In genomic region chr3:148723591-148723990, GRCh38 we compare ENCODE assay signal across 15 cellular contexts. TPM values are rescaled to one million over a fixed set of nuclear protein-coding genes. Genes with fewer than 3 reads are reported as not detected.
DNase-seq lines count a peak whose midpoint lies in the region; ATAC-seq and TF ChIP-seq lines count a peak whose summit lies in the region.
"Had no signal": no experiment of that assay in that cellular context is flagged by ENCODE, and none has a peak within 500 bp of the region (broad histone marks: within the 10 kb centered on the region; RNA-seq: fewer than 3 reads in every experiment).

No MANE protein-coding gene starts in this region.

- TF ChIP-seq CTCF in prostate gland (IDR thresholded peaks at IDR 0.05), result no peak
- no peak for TF ChIP-seq CTCF in progenitor cell of endocrine pancreas (IDR thresholded peaks at IDR 0.05; ENCODE audit: unreplicated experiment)

- H3K79me2 ChIP-seq in trophoblast cell (ENCODE audit: control insufficient read depth, insufficient read depth, low read length, poor library complexity), result no peaks in the 10 kb centered on the region

- H3K27me3 ChIP-seq in trophoblast cell (ENCODE audit: insufficient read depth, low read length) (no peaks in the 10 kb centered on the region), prostate gland (replicated peaks; ENCODE audit: insufficient read depth) (no peaks in the 10 kb centered on the region)

- H3K27ac ChIP-seq in trophoblast cell (ENCODE audit: low read depth, low read length) (no peak overlapping the region), prostate gland (no peak overlapping the region)

- DNase-seq in GM03348 (ENCODE audit: low spot score), result peak; percentile 81
- DNase-seq in NCI-H460 (ENCODE audit: extremely low read depth, low read depth), result peak; percentile 20
- peak; percentile 49 for DNase-seq in fibroblast of gingiva (ENCODE audit: low read depth)
- DNase-seq in trophoblast cell, result peak; percentile 63 to 72
- DNase-seq in prostate gland (ENCODE audit: low spot score), result no peak
- DNase-seq in progenitor cell of endocrine pancreas (ENCODE audit: low spot score, unreplicated experiment), result no peak
- DNase-seq in DMS 273 treated with DMSO at 0.1 percent for 48 hours (lab: John Stamatoyannopoulos, UW), result no peak
- DNase-seq: activated CD8-positive, alpha-beta memory T cell treated with anti-CD3 and anti-CD28 coated beads for 24 hours; activated naive CD4-positive, alpha-beta T cell treated with anti-CD3 and anti-CD28 coated beads, Interleukin-2, amount 50 U/mL, for 16 hours; COR-L47; cortex of kidney; left ventricle myocardium superior; stimulated activated CD4-positive, alpha-beta T cell treated with anti-CD3 and anti-CD28 coated beads, Interleukin-2, amount 100 ng/mL, for 48 hours; stimulated activated naive CD4-positive, alpha-beta T cell had no signal

- H3K18ac ChIP-seq in trophoblast cell (ENCODE audit: low read length), result no peak overlapping the region

- H3K23ac ChIP-seq in trophoblast cell (ENCODE audit: low read length), result no peak overlapping the region

- no peaks in the 10 kb centered on the region for H3K9me3 Mint-ChIP-seq in progenitor cell of endocrine pancreas (ENCODE audit: low read depth)

- H4K91ac ChIP-seq in trophoblast cell (ENCODE audit: low read depth, low read length), result no peak overlapping the region

- H3K14ac ChIP-seq in trophoblast cell (ENCODE audit: low read length), result no peak overlapping the region

- no peaks in the 10 kb centered on the region for H3K9me3 ChIP-seq in trophoblast cell (ENCODE audit: insufficient read depth, low read depth, low read length)
- H3K9me3 ChIP-seq in prostate gland, result no peaks in the 10 kb centered on the region

- ATAC-seq in GM19397 (IDR thresholded peaks at IDR 0.05; ENCODE audit: unreplicated experiment), result no peak
- ATAC-seq: left ventricle myocardium superior had no signal

- no peaks in the 10 kb centered on the region for H3K79me1 ChIP-seq in trophoblast cell (ENCODE audit: low read length)

- H3K4me1 ChIP-seq in trophoblast cell (ENCODE audit: control insufficient read depth in 1 of 2, insufficient read depth in 2 of 2, low read length in 2 of 2) (no peaks in the 10 kb centered on the region), prostate gland (replicated peaks) (no peaks in the 10 kb centered on the region)

- TF ChIP-seq POLR2A in prostate gland (IDR thresholded peaks at IDR 0.05), result no peak

- H3K9ac ChIP-seq in trophoblast cell (ENCODE audit: low read length), result no peak overlapping the region

- no peak overlapping the region for H2BK120ac ChIP-seq in trophoblast cell (ENCODE audit: insufficient read depth, low read length, poor library complexity)

- no peak overlapping the region for H2BK12ac ChIP-seq in trophoblast cell (ENCODE audit: low read length)

- H3K36me3 ChIP-seq in trophoblast cell (ENCODE audit: control insufficient read depth in 1 of 2, insufficient read depth in 2 of 2, low read length in 2 of 2) (no peaks in the 10 kb centered on the region), prostate gland (no peaks in the 10 kb centered on the region)

- no peak overlapping the region for H3K4me3 Mint-ChIP-seq in progenitor cell of endocrine pancreas (ENCODE audit: low read depth)

- H3K4ac ChIP-seq in trophoblast cell (ENCODE audit: low read depth, low read length), result no peak overlapping the region

- H3K4me3 ChIP-seq in trophoblast cell (ENCODE audit: low read depth, low read length) (no peak overlapping the region), prostate gland (no peak overlapping the region)

- intact Hi-C loops in prostate gland (cut with DNase I), result no loop called here

- no peak overlapping the region for H2AK5ac ChIP-seq in trophoblast cell (ENCODE audit: low read length)

- H3K4me1 Mint-ChIP-seq in progenitor cell of endocrine pancreas (ENCODE audit: low read depth), result peaks cover 8% of the 10 kb centered on the region

- no peak overlapping the region for H4K12ac ChIP-seq in trophoblast cell (ENCODE audit: low read depth, low read length)

- H3K4me2 ChIP-seq in trophoblast cell (ENCODE audit: low read length), result no peak overlapping the region

- H3K27me3 Mint-ChIP-seq in progenitor cell of endocrine pancreas, result no peaks in the 10 kb centered on the region

- H3K27ac Mint-ChIP-seq in progenitor cell of endocrine pancreas, result no peak overlapping the region

- WGBS in trophoblast cell (ENCODE audit: extremely low coverage, insufficient coverage, insufficient read length), result no CpG with 5 or more reads among the region's 5 CpGs
- 78% methylated on average over 5 of the region's 5 CpGs for WGBS in prostate gland

- H2AFZ ChIP-seq in trophoblast cell (ENCODE audit: insufficient read depth, low read length, poor library complexity), result no peak overlapping the region

- no peak overlapping the region for H4K8ac ChIP-seq in trophoblast cell (ENCODE audit: low read depth, low read length)

- no peak overlapping the region for H2BK5ac ChIP-seq in trophoblast cell (ENCODE audit: low read depth, low read length, poor library complexity)

- no peaks in the 10 kb centered on the region for H3K36me3 Mint-ChIP-seq in progenitor cell of endocrine pancreas (ENCODE audit: insufficient read depth)

RNA-seq across cellular contexts. Expression of gene AGTR1, which starts 25.9 kb away (rescaled TPM):
- total RNA-seq in NCI-H460 (2014; rRNA removed; shearing (Covaris generic)), result 0.10 TPM in 1 of 2 replicates, not detected in the other
- not detected in 2 replicates for polyA plus RNA-seq in NCI-H460 (2014; cell fraction: nucleus; rRNA removed)
- polyA plus RNA-seq in trophoblast cell (2013), result 0.01 TPM in 1 of 2 replicates, not detected in the other
- 10 to 100 TPM in 1 of 2 donors, 1 to 10 TPM in 1; 3.3 to 13.0 TPM for total RNA-seq in prostate gland
- total RNA-seq in progenitor cell of endocrine pancreas, result 7.7 and 8.2 TPM in 2 replicates

Comparison
In these comparisons a context has a peak if more than half of its experiments do, and no peak if none do; other contexts are left out.
1. DNase-seq: peak in GM03348 (single experiment), NCI-H460 (single experiment), fibroblast of gingiva (single experiment) and trophoblast cell (2 of 2); none in prostate gland (single experiment), progenitor cell of endocrine pancreas (single experiment) and DMS 273 treated with DMSO at 0.1 percent for 48 hours (single experiment).